Comparison of ENCODE assay signal across 32 cellular contexts in genomic region chr3:127287840-127288239, GRCh38. TPM values are rescaled to one million over a fixed set of nuclear protein-coding genes. Genes with fewer than 3 reads are reported as not detected.
DNase-seq lines count a peak whose midpoint lies in the region; ATAC-seq, FAIRE-seq and TF ChIP-seq lines count a peak whose summit lies in the region.
"Had no signal": no experiment of that assay in that cellular context is flagged by ENCODE, and none has a peak within 500 bp of the region (broad histone marks: within the 10 kb centered on the region; RNA-seq: fewer than 3 reads in every experiment).

PRR20G (minus strand) TSS chr3:127288046; CDS start chr3:127287365, 681 bp downstream.

- dilution Hi-C loops in keratinocyte (cut with MboI; ENCODE audit: extremely low pct_ligation_motif_present, low sequenced_read_pairs): no loop called here

- H3K56ac ChIP-seq in H9 (ENCODE audit: insufficient read length, low read depth, low read length): no peak within 1 kb of the TSS

- no peaks in the 10 kb centered on the region for H3K27me3 ChIP-seq in H9 (ENCODE audit: insufficient read depth, low read length)
- H3K27me3 ChIP-seq in RWPE2 (ENCODE audit: insufficient read depth, poor library complexity, severe bottlenecking): no peaks in the 10 kb centered on the region
- H3K27me3 ChIP-seq in keratinocyte (ENCODE audit: control insufficient read depth, extremely low read depth, insufficient read depth, low read length): no peaks in the 10 kb centered on the region
- H3K27me3 ChIP-seq: BE2C, right atrium auricular region, SJCRH30 had no signal

- no peak within 1 kb of the TSS for H3T11ph ChIP-seq in H9 (ENCODE audit: low read length)

- no peak for ATAC-seq in RWPE2 (ENCODE audit: low read depth)

- H3K4me3 ChIP-seq in RWPE2 (ENCODE audit: severe bottlenecking) (no peak within 1 kb of the TSS), keratinocyte (ENCODE audit: control insufficient read depth in 2 of 3, extremely low read depth in 1 of 3, insufficient read depth in 2 of 3, low read depth in 1 of 3, low read length in 3 of 3) (peak within 1 kb of the TSS; percentile 5 to 50 (median 46))
- H3K4me3 ChIP-seq: lung, right atrium auricular region had no signal

- no peak within 1 kb of the TSS for H2BK120ac ChIP-seq in H9 (ENCODE audit: low read depth, low read length, poor library complexity, severe bottlenecking)

- no peak within 1 kb of the TSS for H2BK20ac ChIP-seq in H9 (ENCODE audit: low read depth, low read length, poor library complexity, severe bottlenecking)

- peak; percentile 42 for TF ChIP-seq CTCF in H9 (conservative IDR thresholded peaks at IDR 0.05)
- TF ChIP-seq CTCF in RWPE2 (IDR thresholded peaks at IDR 0.05; ENCODE audit: poor library complexity, severe bottlenecking): no peak
- no peak for TF ChIP-seq CTCF in keratinocyte (optimal IDR thresholded peaks at IDR 0.05 in 1 of 3, IDR thresholded peaks at IDR 0.05 in 1 of 3, conservative IDR thresholded peaks at IDR 0.05 in 1 of 3; ENCODE audit: extremely low read depth in 1 of 3, insufficient read depth in 2 of 3, low read length in 3 of 3)

- no peak within 1 kb of the TSS; a peak in 1 of 7 replicates for H3K27ac Mint-ChIP-seq in H9
- H3K27ac Mint-ChIP-seq: activated naive CD4-positive, alpha-beta T cell treated with anti-CD3 and anti-CD28 coated beads, Interleukin-2, amount 10 ng/mL, durations not matched to agents 7 days and 5 days had no signal

- H2BK5ac ChIP-seq in H9 (ENCODE audit: insufficient read length, low read length): no peak within 1 kb of the TSS

- no peak within 1 kb of the TSS for H3K4ac ChIP-seq in H9 (ENCODE audit: low read depth, low read length)

- H3K79me2 ChIP-seq in H9 (ENCODE audit: insufficient read depth, low read length) (no peaks in the 10 kb centered on the region), keratinocyte (ENCODE audit: control insufficient read depth, insufficient read depth, low read length) (no peaks in the 10 kb centered on the region)

- peaks cover 12 to 18% of the 10 kb centered on the region in 2 experiments for H3K9me3 Mint-ChIP-seq in H9

- peaks cover 7% of the 10 kb centered on the region for H3K27me3 Mint-ChIP-seq in H9 (ENCODE audit: low read depth)
- H3K27me3 Mint-ChIP-seq: activated naive CD4-positive, alpha-beta T cell treated with anti-CD3 and anti-CD28 coated beads, Interleukin-2, amount 10 ng/mL, durations not matched to agents 7 days and 5 days had no signal

- H3K79me1 ChIP-seq in H9 (ENCODE audit: insufficient read depth, low read depth, low read length, poor library complexity, severe bottlenecking): no peaks in the 10 kb centered on the region

- H2BK15ac ChIP-seq in H9 (ENCODE audit: low read depth, low read length): no peak within 1 kb of the TSS

- H4K5ac ChIP-seq in H9 (ENCODE audit: insufficient read length, low read depth, low read length): no peak within 1 kb of the TSS

- H4K8ac ChIP-seq in H9 (replicated peaks; ENCODE audit: insufficient read length, low read depth, low read length): no peak within 1 kb of the TSS

- H2AK5ac ChIP-seq in H9 (ENCODE audit: insufficient read length, low read length): no peak within 1 kb of the TSS

- H3K9me3 ChIP-seq in H9 (ENCODE audit: control insufficient read depth, low read depth, low read length): no peaks in the 10 kb centered on the region
- H3K9me3 ChIP-seq in RWPE2 (ENCODE audit: severe bottlenecking): no peaks in the 10 kb centered on the region
- no peaks in the 10 kb centered on the region for H3K9me3 ChIP-seq in keratinocyte (ENCODE audit: control insufficient read depth, low read depth, low read length)
- H3K9me3 ChIP-seq: BE2C, right atrium auricular region, SJCRH30 had no signal

- H3K14ac ChIP-seq in H9 (ENCODE audit: insufficient read depth, low read length): no peak within 1 kb of the TSS

- no peak within 1 kb of the TSS for H3K23ac ChIP-seq in H9 (ENCODE audit: insufficient read length, low read depth, low read length)

- H4K20me1 ChIP-seq in H9 (ENCODE audit: control insufficient read depth, insufficient read depth, insufficient read length) (no peaks in the 10 kb centered on the region), keratinocyte (ENCODE audit: control insufficient read depth, extremely low read depth, insufficient read depth, low read length) (no peaks in the 10 kb centered on the region)

- no peak within 1 kb of the TSS for H3K9ac ChIP-seq in H9 (ENCODE audit: extremely low read depth, insufficient read length, low read length)
- peak within 1 kb of the TSS; percentile 66 for H3K9ac ChIP-seq in keratinocyte (ENCODE audit: control insufficient read depth, extremely low read depth, insufficient read depth, low read length)
- H3K9ac ChIP-seq: GM23248 had no signal

- H2BK12ac ChIP-seq in H9 (ENCODE audit: insufficient read length, low read depth, low read length): no peak within 1 kb of the TSS

- H3K36me3 ChIP-seq in RWPE2 (ENCODE audit: low read depth): no peaks in the 10 kb centered on the region
- H3K36me3 ChIP-seq in keratinocyte (ENCODE audit: control insufficient read depth in 2 of 2, extremely low read depth in 1 of 2, insufficient read depth in 2 of 2, low read length in 2 of 2): no peaks in the 10 kb centered on the region
- H3K36me3 ChIP-seq: BE2C, right atrium auricular region, SJCRH30 had no signal

- no peaks in the 10 kb centered on the region for H3K9me1 ChIP-seq in keratinocyte (ENCODE audit: control insufficient read depth, extremely low read depth, insufficient read depth, low read length)

- H3K4me1 Mint-ChIP-seq in H9: peaks cover 0 to 4% of the 10 kb centered on the region in 2 experiments; a peak in 2 of 4 replicates
- H3K4me1 Mint-ChIP-seq: activated naive CD4-positive, alpha-beta T cell treated with anti-CD3 and anti-CD28 coated beads, Interleukin-2, amount 10 ng/mL, durations not matched to agents 7 days and 5 days; central memory CD8-positive, alpha-beta T cell had no signal

- FAIRE-seq in keratinocyte (lab: Jason Lieb, UNC): no peak
- FAIRE-seq: frontal cortex, GM19239 had no signal

- DNase-seq in DMS79 treated with DMSO at 0.1 percent for 48 hours (lab: John Stamatoyannopoulos, UW): peak; percentile 11
- no peak for DNase-seq in DMS79 (lab: John Stamatoyannopoulos, UW)
- peak; percentile 53 for DNase-seq in H9
- DNase-seq in RWPE2 (ENCODE audit: low spot score): no peak
- DNase-seq in keratinocyte (ENCODE audit: low read depth, low spot score): no peak
- DNase-seq in HPDE6-E6E7 (ENCODE audit: extremely low spot score): no peak
- DNase-seq in stimulated activated CD8-positive, alpha-beta memory T cell treated with anti-CD3 and anti-CD28 coated beads, Interleukin-4, amount 100 ng/mL, for 48 hours: no peak
- DNase-seq in ecto neural progenitor cell (ENCODE audit: low spot score): no peak
- DNase-seq: 8988T; activated naive CD4-positive, alpha-beta T cell treated with anti-CD3 and anti-CD28 coated beads, Interleukin-2, amount 10 ng/mL, durations not matched to agents 7 days and 5 days; activated T-cell treated with anti-CD3 and anti-CD28 coated beads, Interleukin-2, amount 50 U/mL, for 48 hours; aorta; BE2C; GM23248; hypothalamus; NCI-H1436; NCI-H69; OCI-M1; SJCRH30; T-helper 2 cell had no signal

- H3K4me1 ChIP-seq in H9 (ENCODE audit: insufficient read depth, low read length): no peaks in the 10 kb centered on the region
- peaks cover 6% of the 10 kb centered on the region for H3K4me1 ChIP-seq in RWPE2 (ENCODE audit: insufficient read depth, poor library complexity, severe bottlenecking)
- H3K4me1 ChIP-seq in keratinocyte (ENCODE audit: control insufficient read depth, extremely low read depth, insufficient read depth, low read length): peaks cover 9% of the 10 kb centered on the region
- H3K4me1 ChIP-seq: BE2C, right atrium auricular region, SJCRH30 had no signal

- H3K4me3 Mint-ChIP-seq in H9: no peak within 1 kb of the TSS
- H3K4me3 Mint-ChIP-seq: activated naive CD4-positive, alpha-beta T cell treated with anti-CD3 and anti-CD28 coated beads, Interleukin-2, amount 10 ng/mL, durations not matched to agents 7 days and 5 days; central memory CD8-positive, alpha-beta T cell had no signal

- H2AFZ ChIP-seq in H9 (ENCODE audit: low read length) (no peak within 1 kb of the TSS), keratinocyte (ENCODE audit: control insufficient read depth, low read length) (no peak within 1 kb of the TSS)
- H2AFZ ChIP-seq: GM23248 had no signal

- H3K27ac ChIP-seq in H9 (ENCODE audit: insufficient read length, low read depth, low read length) (no peak within 1 kb of the TSS), RWPE2 (ENCODE audit: poor library complexity, severe bottlenecking) (peak within 1 kb of the TSS; percentile 42), keratinocyte (ENCODE audit: control insufficient read depth, insufficient read depth, low read length) (peak within 1 kb of the TSS; percentile 76)
- H3K27ac ChIP-seq: GM23248, right atrium auricular region, SJCRH30 had no signal

- no peak within 1 kb of the TSS for H3K4me2 ChIP-seq in H9 (ENCODE audit: insufficient read depth, insufficient read length, low read length)
- peak within 1 kb of the TSS; percentile 74 for H3K4me2 ChIP-seq in keratinocyte (ENCODE audit: control insufficient read depth, extremely low read depth, insufficient read depth, low read depth, low read length)

- H3K18ac ChIP-seq in H9 (ENCODE audit: insufficient read length, low read depth, low read length): no peak within 1 kb of the TSS

- no peak within 1 kb of the TSS for H4K91ac ChIP-seq in H9 (ENCODE audit: insufficient read length, low read depth, low read length)

- WGBS in H9 (ENCODE audit: extremely low coverage, insufficient read length, low lambda C conversion rate): no CpG with 5 or more reads among the region's 17 CpGs

- peaks cover 0 to 8% (median under 1%) of the 10 kb centered on the region in 3 experiments; a peak in 2 of 7 replicates for H3K36me3 Mint-ChIP-seq in H9 (ENCODE audit: insufficient read depth in 1 of 3, low read depth in 3 of 3)
- H3K36me3 Mint-ChIP-seq: activated naive CD4-positive, alpha-beta T cell treated with anti-CD3 and anti-CD28 coated beads, Interleukin-2, amount 10 ng/mL, durations not matched to agents 7 days and 5 days had no signal

- no peaks in the 10 kb centered on the region for H3K23me2 ChIP-seq in H9 (ENCODE audit: insufficient read length, low read depth, low read length, poor library complexity, severe bottlenecking)

RNA-seq across cellular contexts. Expression of gene PRR20G, which starts in this region (rescaled TPM):
- 0.26 and 0.35 TPM in 2 replicates for total RNA-seq in H9 (2021)
- polyA plus RNA-seq in keratinocyte: 0.05 TPM in 1 of 3 replicates, not detected in the others
- polyA plus RNA-seq in keratinocyte (2011; ENCODE audit: low read depth): not detected
- polyA plus RNA-seq in keratinocyte (2011; cell fraction: cytosol; rRNA removed): not detected in 2 replicates
- polyA plus RNA-seq in keratinocyte (2011; cell fraction: nucleus; rRNA removed): not detected in 2 replicates
- polyA plus RNA-seq in keratinocyte (2012; ENCODE audit: low replicate concordance): 0.10 TPM in 1 of 2 replicates, not detected in the other
- 0.79 TPM in 1 of 3 replicates, not detected in the others for polyA minus RNA-seq in keratinocyte
- polyA minus RNA-seq in keratinocyte (2011; cell fraction: cytosol; rRNA and poly(A)+ RNA removed): not detected
- not detected in 2 replicates for polyA minus RNA-seq in keratinocyte (2011; cell fraction: nucleus; rRNA and poly(A)+ RNA removed)
- total RNA-seq: activated CD8-positive, alpha-beta memory T cell treated with anti-CD3 and anti-CD28 coated beads for 36 hours; aorta; frontal cortex; G401; GM23248; HT1080; lung; omental fat pad; right atrium auricular region; SJCRH30; subcutaneous adipose tissue; ureter had no signal
- polyA plus RNA-seq: aorta, esophagus, GM23248 had no signal

Comparison
In these comparisons a context has a peak if more than half of its experiments do, and no peak if none do; other contexts are left out.
1. Peak in DNase-seq in H9; RNA of the gene not detected or under 1 TPM.